In the genomic region with DNA sequence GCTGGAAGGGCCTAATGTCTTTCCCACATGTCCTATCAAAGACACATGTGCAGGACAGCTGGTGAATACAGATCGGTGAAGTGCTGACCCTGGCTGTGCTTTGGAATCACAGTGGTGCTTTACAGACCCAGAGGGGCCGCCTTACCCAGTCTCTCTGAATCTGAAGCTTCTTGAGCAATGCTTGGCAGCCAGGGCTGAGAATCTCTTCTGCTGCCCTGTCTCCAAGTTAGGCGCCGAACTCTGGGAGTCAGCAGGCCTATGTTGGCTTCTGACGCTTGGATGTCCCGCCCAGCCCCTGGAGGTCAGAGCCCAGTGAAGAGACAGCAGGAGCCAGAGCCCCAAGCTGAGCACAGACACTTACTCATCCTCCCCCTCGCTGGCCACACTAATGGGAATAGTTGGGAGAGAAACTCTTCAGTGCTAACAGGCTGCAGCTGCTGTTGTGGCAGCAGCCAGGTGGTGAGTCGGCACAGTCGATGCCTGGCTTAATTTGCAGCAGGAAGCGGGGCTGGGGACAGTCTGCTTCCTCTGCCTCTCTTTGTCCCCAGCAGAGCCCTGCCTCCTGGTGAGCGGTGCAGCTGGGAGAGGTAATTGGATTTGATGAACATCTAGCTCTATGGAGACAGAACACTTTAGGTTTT, we compare ENCODE assay signal across 8 cellular contexts.
DNase-seq lines count a peak whose midpoint lies in the region; ATAC-seq and TF ChIP-seq lines count a peak whose summit lies in the region.

No MANE protein-coding gene starts in this region.

- H3K4me1 Mint-ChIP-seq in activated naive CD4-positive, alpha-beta T cell treated with anti-CD3 and anti-CD28 coated beads, Interleukin-2, amount 10 ng/mL, durations not matched to agents 7 days and 5 days, result peaks cover 13% of the 10 kb centered on the region
- H3K4me1 Mint-ChIP-seq in CD14-positive monocyte, result no peaks in the 10 kb centered on the region

- no peaks in the 10 kb centered on the region for H3K9me3 Mint-ChIP-seq in activated naive CD4-positive, alpha-beta T cell treated with anti-CD3 and anti-CD28 coated beads, Interleukin-2, amount 10 ng/mL, durations not matched to agents 7 days and 5 days
- H3K9me3 Mint-ChIP-seq in CD14-positive monocyte, result peaks cover 0 to 1% (median 0%) of the 10 kb centered on the region in 7 donors

- intact Hi-C loops in CD14-positive monocyte (cut with micrococcal nuclease), result no loop called here

- H3K4me3 Mint-ChIP-seq in activated naive CD4-positive, alpha-beta T cell treated with anti-CD3 and anti-CD28 coated beads, Interleukin-2, amount 10 ng/mL, durations not matched to agents 7 days and 5 days, result no peak overlapping the region
- no peak overlapping the region for H3K4me3 Mint-ChIP-seq in CD14-positive monocyte

- peaks cover 16% of the 10 kb centered on the region for H3K27me3 Mint-ChIP-seq in activated naive CD4-positive, alpha-beta T cell treated with anti-CD3 and anti-CD28 coated beads, Interleukin-2, amount 10 ng/mL, durations not matched to agents 7 days and 5 days
- peaks cover 3 to 9% (median 6%) of the 10 kb centered on the region in 3 donors for H3K27me3 Mint-ChIP-seq in CD14-positive monocyte (ENCODE audit: low read depth in 3 of 3)

- no peaks in the 10 kb centered on the region for H3K9me3 ChIP-seq in thoracic aorta

- in situ Hi-C loops in KBM-7 (cut with MboI; ENCODE audit: low pct_unique_long_range_greater_than_20kb, low sequenced_read_pairs), result no loop called here

- no peak overlapping the region for H3K27ac Mint-ChIP-seq in activated naive CD4-positive, alpha-beta T cell treated with anti-CD3 and anti-CD28 coated beads, Interleukin-2, amount 10 ng/mL, durations not matched to agents 7 days and 5 days
- H3K27ac Mint-ChIP-seq in CD14-positive monocyte, result no peak overlapping the region

- no peaks in the 10 kb centered on the region for H3K36me3 ChIP-seq in thoracic aorta

- no peak overlapping the region for H3K4me3 ChIP-seq in thoracic aorta

- DNase-seq in KBM-7 (peak; percentile 55), SK-N-DZ (ENCODE audit: low spot score) (peak; percentile 95), iPS DF 19.7 (ENCODE audit: low read depth, low spot score) (peak; percentile 57), thoracic aorta (ENCODE audit: low spot score) (peak; percentile 7), CD14-positive monocyte (ENCODE audit: low spot score) (no peak)
- DNase-seq in activated naive CD4-positive, alpha-beta T cell treated with anti-CD3 and anti-CD28 coated beads, Interleukin-2, amount 10 ng/mL, durations not matched to agents 7 days and 5 days, result no peak
- DNase-seq in activated CD8-positive, alpha-beta memory T cell treated with anti-CD3 and anti-CD28 coated beads for 24 hours, result no peak

- no peaks in the 10 kb centered on the region for H3K36me3 Mint-ChIP-seq in activated naive CD4-positive, alpha-beta T cell treated with anti-CD3 and anti-CD28 coated beads, Interleukin-2, amount 10 ng/mL, durations not matched to agents 7 days and 5 days
- no peaks in the 10 kb centered on the region for H3K36me3 Mint-ChIP-seq in CD14-positive monocyte

- ATAC-seq in thoracic aorta (ENCODE audit: insufficient number of reproducible peaks, low FRiP score, low read depth) (no peak), HG03378 (IDR thresholded peaks at IDR 0.05; ENCODE audit: unreplicated experiment) (no peak)

- no peak overlapping the region for H3K27ac ChIP-seq in thoracic aorta

- CTCF ChIA-PET in activated naive CD4-positive, alpha-beta T cell treated with anti-CD3 and anti-CD28 coated beads, Interleukin-2, amount 10 ng/mL, durations not matched to agents 7 days and 5 days (lab: Charles Lee), result interaction anchor here (1.2 kb wide), 1 partner anchor 615 kb away, joined by 3 read pairs; no protein-coding TSS in a partner anchor

- H3K4me1 ChIP-seq in thoracic aorta (ENCODE audit: control insufficient read depth in 1 of 2, low read depth in 2 of 2), result peaks cover 0 to 1% of the 10 kb centered on the region in 2 donors

- H3K27me3 ChIP-seq in thoracic aorta (replicated peaks; ENCODE audit: insufficient read depth), result no peaks in the 10 kb centered on the region

- TF ChIP-seq CTCF in thoracic aorta (IDR thresholded peaks at IDR 0.05) (no peak), CD14-positive monocyte (IDR thresholded peaks at IDR 0.05) (no peak)

Comparison
In these comparisons a context has a peak if more than half of its experiments do, and no peak if none do; other contexts are left out.
1. DNase-seq: peak in KBM-7 (single experiment), SK-N-DZ (single experiment), iPS DF 19.7 (single experiment) and thoracic aorta (single experiment); none in activated naive CD4-positive, alpha-beta T cell treated with anti-CD3 and anti-CD28 coated beads, Interleukin-2, amount 10 ng/mL, durations not matched to agents 7 days and 5 days (single experiment), CD14-positive monocyte (single experiment) and activated CD8-positive, alpha-beta memory T cell treated with anti-CD3 and anti-CD28 coated beads for 24 hours (single experiment).